Comparison of ENCODE assay signal across 8 cellular contexts in genomic region chr4:37827030-37827705, GRCh38. TPM values are rescaled to one million over a fixed set of nuclear protein-coding genes. Genes with fewer than 3 reads are reported as not detected.
DNase-seq lines count a peak whose midpoint lies in the region; TF ChIP-seq lines count a peak whose summit lies in the region.

No MANE protein-coding gene starts in this region.

- H3K4me2 ChIP-seq in GM23248 (ENCODE audit: unreplicated experiment): peak overlapping the region; percentile 66

- H3K9me3 ChIP-seq in GM23248 (ENCODE audit: low read depth) (no peaks in the 10 kb centered on the region), KOPT-K1 (ENCODE audit: insufficient read depth, low read length, poor library complexity, severe bottlenecking) (no peaks in the 10 kb centered on the region), ascending aorta (no peaks in the 10 kb centered on the region), iPS-18c (ENCODE audit: control insufficient read depth, insufficient read depth, low read length) (no peaks in the 10 kb centered on the region), spleen (no peaks in the 10 kb centered on the region)

- no peaks in the 10 kb centered on the region for H4K20me1 ChIP-seq in GM23248 (ENCODE audit: insufficient read depth)

- WGBS in GM23248 (ENCODE audit: low coverage in 1 of 2, low lambda C conversion rate in 2 of 2, missing lambda C conversion rate in 2 of 2), 2 experiments: 11 to 17% methylated on average over 31 to 38 of the region's 38 CpGs
- WGBS in spleen, 5 donors: 4 to 6% (median 5%) methylated on average over 34 to 38 of the region's 38 CpGs

- TF ChIP-seq POLR2A in spleen (IDR thresholded peaks at IDR 0.05): no peak

- peak; percentile 0 for DNase-seq in NCI-H510A (lab: John Stamatoyannopoulos, UW)
- DNase-seq in NCI-H510A treated with DMSO at 0.1 percent for 48 hours (lab: John Stamatoyannopoulos, UW): no peak
- DNase-seq in GM23248: peak; percentile 14
- DNase-seq in ascending aorta (ENCODE audit: low spot score in 2 of 2): peak in 1 of 2 donors; percentile 66
- no peak for DNase-seq in spleen
- DNase-seq in DMS79 (lab: John Stamatoyannopoulos, UW): no peak

- H3K9me2 ChIP-seq in GM23248 (ENCODE audit: insufficient read depth): no peaks in the 10 kb centered on the region

- in situ Hi-C loops in GM23248 (cut with MboI): no loop called here

- peak in 1 of 3 experiments; percentile 4 for TF ChIP-seq CTCF in ascending aorta (IDR thresholded peaks at IDR 0.05)
- TF ChIP-seq CTCF in spleen (IDR thresholded peaks at IDR 0.05 in 8 of 11, conservative IDR thresholded peaks at IDR 0.05 in 3 of 11): no peak

- no peaks in the 10 kb centered on the region for H3K79me2 ChIP-seq in GM23248 (ENCODE audit: insufficient read depth)

- peak overlapping the region; percentile 95 for H2AFZ ChIP-seq in GM23248

- H3K36me3 ChIP-seq in GM23248 (ENCODE audit: low read depth): no peaks in the 10 kb centered on the region
- H3K36me3 ChIP-seq in KOPT-K1 (ENCODE audit: insufficient read depth, low read length): peaks cover 24% of the 10 kb centered on the region
- H3K36me3 ChIP-seq in ascending aorta: peaks cover 14 to 23% of the 10 kb centered on the region in 2 donors
- peaks cover 0 to 25% (median 18%) of the 10 kb centered on the region in 6 donors for H3K36me3 ChIP-seq in spleen

- H3K4me3 ChIP-seq in GM23248: peak overlapping the region; percentile 86
- H3K4me3 ChIP-seq in ascending aorta: peak overlapping the region; percentile 86 to 96
- peak overlapping the region; percentile 74 for H3K4me3 ChIP-seq in iPS-18c (ENCODE audit: insufficient read depth, low read depth, low read length)
- H3K4me3 ChIP-seq in spleen: peak overlapping the region; percentile 67 to 98 (median 89)

- H3K4me1 ChIP-seq in GM23248 (ENCODE audit: insufficient read depth) (0 out of 2 replicates have a peak, but pooled peaks cover 4% of the 10 kb centered on the region), ascending aorta (peaks cover 2 to 16% of the 10 kb centered on the region in 2 donors), spleen (peaks cover 9 to 42% (median 30%) of the 10 kb centered on the region in 6 donors)

- H3F3A ChIP-seq in GM23248 (ENCODE audit: insufficient read depth): no peaks in the 10 kb centered on the region

- intact Hi-C loops in ascending aorta (cut with DNase I) (loop anchor here (5.0 kb wide), 3 partner anchors 65 to 150 kb away; partner anchors contain the start of genes RELL1 and TBC1D1), spleen (cut with DNase I; ENCODE audit: low total_unique reads) (no loop called here)

- peak overlapping the region; percentile 72 for H3K9ac ChIP-seq in GM23248

- H3K27ac ChIP-seq in GM23248 (no peak overlapping the region), KOPT-K1 (ENCODE audit: low read depth, low read length, poor library complexity, severe bottlenecking) (peak overlapping the region; percentile 84), ascending aorta (peak overlapping the region; percentile 86 to 90), spleen (peak overlapping the region; percentile 81 to 92 (median 86))

- no peaks in the 10 kb centered on the region for H3K27me3 ChIP-seq in GM23248 (replicated peaks; ENCODE audit: insufficient read depth)
- no peaks in the 10 kb centered on the region for H3K27me3 ChIP-seq in ascending aorta
- no peaks in the 10 kb centered on the region for H3K27me3 ChIP-seq in spleen (replicated peaks in 1 of 7)

RNA-seq across cellular contexts. Expression of gene PGM2, which starts 0.7 kb away (rescaled TPM):
- 17.9 and 20.9 TPM in 2 replicates for total RNA-seq in GM23248 (2014; rRNA removed; shearing (Covaris generic))
- polyA plus RNA-seq in GM23248 (2016; fragmentation: Nextera tagmentation; extraction: Ambion mirVana) (11.2 and 12.5 TPM in 2 replicates), spleen (1 to 10 TPM; 5.4 to 9.5 (median 7.6) TPM)
- total RNA-seq in ascending aorta (7.1 TPM), spleen (10 to 100 TPM; 24.6 to 43.7 (median 30.1) TPM)

Comparison
In these comparisons a context has a peak if more than half of its experiments do, and no peak if none do; other contexts are left out.
1. DNase-seq: peak in NCI-H510A (single experiment) and GM23248 (single experiment); none in NCI-H510A treated with DMSO at 0.1 percent for 48 hours (single experiment), spleen (single experiment) and DMS79 (single experiment).
2. Peak in every context shown above with its lines, with median percentiles within 50 percentile points of each other: H3K4me3 ChIP-seq.